21 cellular contexts compared by ENCODE assay signal in the genomic region with DNA sequence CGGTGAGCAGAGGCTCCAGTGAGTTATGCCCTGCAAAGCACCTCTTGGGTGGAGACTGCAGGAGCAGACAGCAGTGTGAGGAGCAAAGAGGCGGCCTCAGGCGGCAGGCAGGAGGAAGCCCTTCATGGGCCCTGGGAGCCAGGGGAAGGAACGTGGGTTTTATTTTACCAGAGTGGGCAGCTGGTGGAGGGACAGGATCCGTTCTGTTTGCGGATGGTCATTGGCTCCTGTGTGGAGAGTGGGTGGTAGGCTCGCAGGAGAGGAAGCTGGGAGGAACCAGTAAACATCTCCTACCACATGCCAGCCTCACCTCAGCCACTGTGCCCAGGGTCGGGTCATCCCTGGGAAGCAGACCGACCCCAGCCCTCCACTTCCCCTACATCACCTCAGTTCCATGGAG. TPM values are rescaled to one million over a fixed set of nuclear protein-coding genes. Genes with fewer than 3 reads are reported as not detected.
DNase-seq lines count a peak whose midpoint lies in the region; ATAC-seq and TF ChIP-seq lines count a peak whose summit lies in the region.
"Had no signal": no experiment of that assay in that cellular context is flagged by ENCODE, and none has a peak within 500 bp of the region (broad histone marks: within the 10 kb centered on the region; RNA-seq: fewer than 3 reads in every experiment).

No MANE protein-coding gene starts in this region.

- no peak for ATAC-seq in stimulated activated naive CD8-positive, alpha-beta T cell treated with anti-CD3 and anti-CD28 coated beads, Interleukin-15, amount 100 ng/mL, for 72 hours
- ATAC-seq in stimulated activated naive CD8-positive, alpha-beta T cell treated with anti-CD3 and anti-CD28 coated beads, Interleukin-15, Interleukin-2, amounts not matched to agents 100 U/mL and 50 U/mL, for 24 hours, result no peak
- ATAC-seq in upper lobe of right lung, result peak; percentile 5
- no peak for ATAC-seq in HG02588 (IDR thresholded peaks at IDR 0.05; ENCODE audit: unreplicated experiment)

- TF ChIP-seq POLR2A in esophagus muscularis mucosa (IDR thresholded peaks at IDR 0.05; ENCODE audit: low read depth), result no peak

- TF ChIP-seq CTCF in nephron progenitor cell (IDR thresholded peaks at IDR 0.05) (no peak), upper lobe of right lung (IDR thresholded peaks at IDR 0.05) (no peak), esophagus muscularis mucosa (IDR thresholded peaks at IDR 0.05) (no peak), GM10248 (IDR thresholded peaks at IDR 0.05; ENCODE audit: control extremely low read depth, extremely low read depth, low read depth, missing control alignments) (no peak)

- TF ChIP-seq EP300 in esophagus muscularis mucosa (IDR thresholded peaks at IDR 0.05), result no peak

- H3K27ac ChIP-seq in upper lobe of right lung (no peak overlapping the region), esophagus muscularis mucosa (replicated peaks in 1 of 4) (no peak overlapping the region)
- H3K27ac ChIP-seq: C4-2B had no signal

- H3K9me3 ChIP-seq in upper lobe of right lung (no peaks in the 10 kb centered on the region), esophagus muscularis mucosa (no peaks in the 10 kb centered on the region)
- H3K9me3 ChIP-seq: HAP-1, MG63 had no signal

- CTCF ChIA-PET in GM10248 (lab: Yijun Ruan, JAX), result no interaction called here

- peaks cover 94% of the 10 kb centered on the region for H3K36me3 ChIP-seq in upper lobe of right lung
- H3K36me3 ChIP-seq in esophagus muscularis mucosa, result peaks cover 50 to 100% (median 92%) of the 10 kb centered on the region in 4 donors

- no peaks in the 10 kb centered on the region for H3K4me1 Mint-ChIP-seq in stimulated activated naive CD8-positive, alpha-beta T cell treated with anti-CD3 and anti-CD28 coated beads, Interleukin-15, amount 100 ng/mL, for 72 hours
- H3K4me1 Mint-ChIP-seq in dendritic cell treated with granulocyte-macrophage colony-stimulating factor and Interleukin-4, amounts not matched to agents 40 ng/mL and 50 ng/mL, for 4 days (ENCODE audit: low read depth), result peaks cover 30% of the 10 kb centered on the region
- no peaks in the 10 kb centered on the region for H3K4me1 Mint-ChIP-seq in nephron progenitor cell

- H3K27ac Mint-ChIP-seq in stimulated activated naive CD8-positive, alpha-beta T cell treated with anti-CD3 and anti-CD28 coated beads, Interleukin-15, amount 100 ng/mL, for 72 hours, result peak overlapping the region; percentile 55 to 71
- peak overlapping the region; percentile 69 for H3K27ac Mint-ChIP-seq in dendritic cell treated with granulocyte-macrophage colony-stimulating factor and Interleukin-4, amounts not matched to agents 40 ng/mL and 50 ng/mL, for 4 days
- H3K27ac Mint-ChIP-seq in nephron progenitor cell, result peak overlapping the region; percentile 37

- no peaks in the 10 kb centered on the region for H3K4me1 ChIP-seq in upper lobe of right lung
- H3K4me1 ChIP-seq in esophagus muscularis mucosa, result peaks cover 0 to 11% (median 2%) of the 10 kb centered on the region in 4 donors

- no peak overlapping the region for H3K4me3 Mint-ChIP-seq in stimulated activated naive CD8-positive, alpha-beta T cell treated with anti-CD3 and anti-CD28 coated beads, Interleukin-15, amount 100 ng/mL, for 72 hours
- H3K4me3 Mint-ChIP-seq in dendritic cell treated with granulocyte-macrophage colony-stimulating factor and Interleukin-4, amounts not matched to agents 40 ng/mL and 50 ng/mL, for 4 days, result no peak overlapping the region
- no peak overlapping the region for H3K4me3 Mint-ChIP-seq in nephron progenitor cell

- H3K4me3 ChIP-seq in upper lobe of right lung (no peak overlapping the region), esophagus muscularis mucosa (no peak overlapping the region)
- H3K4me3 ChIP-seq: HAP-1, MG63 had no signal

- peaks cover 95% of the 10 kb centered on the region for H3K36me3 Mint-ChIP-seq in dendritic cell treated with granulocyte-macrophage colony-stimulating factor and Interleukin-4, amounts not matched to agents 40 ng/mL and 50 ng/mL, for 4 days (ENCODE audit: low read depth)
- peaks cover 47% of the 10 kb centered on the region for H3K36me3 Mint-ChIP-seq in nephron progenitor cell (ENCODE audit: low read depth)

- no peaks in the 10 kb centered on the region for H3K9me3 Mint-ChIP-seq in stimulated activated naive CD8-positive, alpha-beta T cell treated with anti-CD3 and anti-CD28 coated beads, Interleukin-15, amount 100 ng/mL, for 72 hours
- H3K9me3 Mint-ChIP-seq in dendritic cell treated with granulocyte-macrophage colony-stimulating factor and Interleukin-4, amounts not matched to agents 40 ng/mL and 50 ng/mL, for 4 days, result no peaks in the 10 kb centered on the region
- no peaks in the 10 kb centered on the region for H3K9me3 Mint-ChIP-seq in nephron progenitor cell

- H3K27me3 Mint-ChIP-seq in stimulated activated naive CD8-positive, alpha-beta T cell treated with anti-CD3 and anti-CD28 coated beads, Interleukin-15, amount 100 ng/mL, for 72 hours, result no peaks in the 10 kb centered on the region
- no peaks in the 10 kb centered on the region for H3K27me3 Mint-ChIP-seq in dendritic cell treated with granulocyte-macrophage colony-stimulating factor and Interleukin-4, amounts not matched to agents 40 ng/mL and 50 ng/mL, for 4 days
- no peaks in the 10 kb centered on the region for H3K27me3 Mint-ChIP-seq in nephron progenitor cell (ENCODE audit: low read depth, poor library complexity)

- intact Hi-C loops in dendritic cell treated with granulocyte-macrophage colony-stimulating factor and Interleukin-4, amounts not matched to agents 40 ng/mL and 50 ng/mL, for 4 days (cut with micrococcal nuclease), result no loop called here
- intact Hi-C loops in upper lobe of right lung (cut with DNase I) (no loop called here), esophagus muscularis mucosa (cut with DNase I) (no loop called here)

- no peaks in the 10 kb centered on the region for H3K27me3 ChIP-seq in upper lobe of right lung
- no peaks in the 10 kb centered on the region for H3K27me3 ChIP-seq in esophagus muscularis mucosa
- H3K27me3 ChIP-seq: MG63 had no signal

- no peak for DNase-seq in stimulated activated naive CD8-positive, alpha-beta T cell treated with anti-CD3 and anti-CD28 coated beads, Interleukin-15, amount 100 ng/mL, for 72 hours
- no peak for DNase-seq in stimulated activated naive CD8-positive, alpha-beta T cell treated with anti-CD3 and anti-CD28 coated beads, Interleukin-15, Interleukin-2, amounts not matched to agents 100 U/mL and 50 U/mL, for 24 hours
- DNase-seq in nephron progenitor cell, result no peak
- DNase-seq in upper lobe of right lung, result peak; percentile 55
- DNase-seq in esophagus muscularis mucosa (ENCODE audit: extremely low spot score), result no peak
- DNase-seq in GM10248 (ENCODE audit: extremely low spot score), result no peak
- DNase-seq: ACHN, AML-193, DMS79 treated with DMSO at 0.1 percent for 48 hours, Kasumi-1, MG63, NCI-H1048, NCI-H1436, NCI-H1930, NCI-H226, NCI-H524, SHP77 treated with DMSO at 0.1 percent for 48 hours had no signal

- POLR2A ChIA-PET in GM10248 (lab: Yijun Ruan, JAX), result interaction anchor here (0.6 kb wide), 1 partner anchor 14 kb away, joined by 3 read pairs; no protein-coding TSS in a partner anchor

- 74% methylated on average over 7 of the region's 9 CpGs for WGBS in esophagus muscularis mucosa

RNA-seq across cellular contexts. Expression of a gene that starts 24.4 kb away (rescaled TPM):
- total RNA-seq in upper lobe of right lung, result 470 TPM
- 100 to 1,000 TPM; 234 to 369 (median 244) TPM for total RNA-seq in esophagus muscularis mucosa

RNA-seq across cellular contexts. Expression of a gene that starts 48.7 kb away (rescaled TPM):
- 56.7 TPM for total RNA-seq in upper lobe of right lung
- total RNA-seq in esophagus muscularis mucosa, result 10 to 100 TPM; 39.9 to 59.8 (median 45.6) TPM
